Comparison of ENCODE assay signal across 9 cellular contexts in the genomic region with DNA sequence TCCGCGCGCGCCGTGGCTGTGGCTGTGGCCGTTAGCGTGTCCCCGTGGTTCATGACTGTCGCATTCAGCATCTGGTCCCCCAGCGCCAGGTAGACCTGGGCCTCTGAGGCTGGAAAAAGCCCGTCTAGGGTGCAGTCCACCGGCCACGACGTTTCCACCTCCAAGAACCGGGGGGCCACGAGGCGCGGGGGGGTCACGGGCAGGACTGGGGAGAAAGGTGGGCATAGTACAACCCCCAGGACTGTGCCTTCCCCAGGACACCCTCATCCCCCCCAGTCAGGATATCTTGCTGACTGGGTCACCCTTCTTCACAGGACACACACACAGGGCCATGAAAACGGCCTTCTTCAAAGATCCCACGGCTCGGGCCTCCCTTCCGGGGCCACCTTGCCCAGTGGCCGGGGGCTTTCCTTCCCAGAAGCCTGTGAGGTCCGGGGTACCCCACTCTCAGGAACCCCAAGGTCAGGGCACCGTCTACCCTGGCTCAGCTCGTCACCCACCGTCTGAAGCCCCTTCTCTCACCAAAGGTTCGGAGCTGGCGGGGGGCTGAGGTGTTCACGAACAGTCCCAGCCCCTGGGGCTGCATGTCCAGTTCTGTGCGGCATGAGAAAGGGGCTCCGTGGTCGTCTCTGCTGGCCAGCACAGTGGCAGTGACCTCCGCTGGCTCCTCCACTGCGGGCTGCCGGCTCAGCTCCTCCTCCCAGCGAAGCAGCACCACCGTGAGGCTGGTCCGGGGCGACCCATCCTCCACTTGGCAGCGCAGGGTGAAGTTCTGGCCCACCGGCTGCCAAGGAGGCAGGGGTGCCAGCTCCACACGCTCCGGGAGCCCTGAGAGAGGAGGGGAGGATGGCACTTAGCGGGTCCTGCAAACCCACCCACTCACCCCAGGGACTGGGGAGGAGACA. TPM values are rescaled to one million over a fixed set of nuclear protein-coding genes. Genes with fewer than 3 reads are reported as not detected.
DNase-seq lines count a peak whose midpoint lies in the region; ATAC-seq and TF ChIP-seq lines count a peak whose summit lies in the region.
"Had no signal": no experiment of that assay in that cellular context is flagged by ENCODE, and none has a peak within 500 bp of the region (broad histone marks: within the 10 kb centered on the region; RNA-seq: fewer than 3 reads in every experiment).

No MANE protein-coding gene starts in this region.

- peaks cover 18% of the 10 kb centered on the region for H3K79me2 ChIP-seq in ACC112 (ENCODE audit: control insufficient read depth, insufficient read depth, low read length, unreplicated experiment)

- H3K27ac Mint-ChIP-seq in neural crest cell (ENCODE audit: unreplicated experiment) = peak overlapping the region; percentile 75
- no peak overlapping the region for H3K27ac Mint-ChIP-seq in activated CD4-positive, alpha-beta memory T cell treated with anti-CD3 and anti-CD28 coated beads, Interleukin-2, amount 10 ng/mL, durations not matched to agents 7 days and 5 days
- H3K27ac Mint-ChIP-seq in activated T-cell treated with anti-CD3 and anti-CD28 coated beads, Interleukin-2, amount 50 U/mL, for 72 hours = no peak overlapping the region

- peak overlapping the region; percentile 75 for H3K9ac ChIP-seq in NT2/D1 (ENCODE audit: insufficient read length, low read depth)

- no peak for ATAC-seq in HG02642 (IDR thresholded peaks at IDR 0.05; ENCODE audit: poor library complexity, unreplicated experiment)
- no peak for ATAC-seq in activated T-cell treated with anti-CD3 and anti-CD28 coated beads, Interleukin-2, amount 50 U/mL, for 72 hours (replicated peaks in 1 of 2)

- H3K9me3 Mint-ChIP-seq in neural crest cell = no peaks in the 10 kb centered on the region
- H3K9me3 Mint-ChIP-seq in activated CD4-positive, alpha-beta memory T cell treated with anti-CD3 and anti-CD28 coated beads, Interleukin-2, amount 10 ng/mL, durations not matched to agents 7 days and 5 days = no peaks in the 10 kb centered on the region
- no peaks in the 10 kb centered on the region for H3K9me3 Mint-ChIP-seq in activated T-cell treated with anti-CD3 and anti-CD28 coated beads, Interleukin-2, amount 50 U/mL, for 72 hours

- peak overlapping the region; percentile 99 for H3K4me3 Mint-ChIP-seq in neural crest cell
- H3K4me3 Mint-ChIP-seq in activated CD4-positive, alpha-beta memory T cell treated with anti-CD3 and anti-CD28 coated beads, Interleukin-2, amount 10 ng/mL, durations not matched to agents 7 days and 5 days = no peak overlapping the region
- peak overlapping the region in 1 of 2 donors; percentile 44 for H3K4me3 Mint-ChIP-seq in activated T-cell treated with anti-CD3 and anti-CD28 coated beads, Interleukin-2, amount 50 U/mL, for 72 hours

- POLR2A ChIA-PET in activated CD4-positive, alpha-beta memory T cell treated with anti-CD3 and anti-CD28 coated beads, Interleukin-2, amount 10 ng/mL, durations not matched to agents 7 days and 5 days (lab: Charles Lee) = interaction anchor here (2.8 kb wide), 1 partner anchor 45 kb away, joined by 12 read pairs; the partner anchor contains the start of gene TYK2

- CTCF ChIA-PET in activated CD4-positive, alpha-beta memory T cell treated with anti-CD3 and anti-CD28 coated beads, Interleukin-2, amount 10 ng/mL, durations not matched to agents 7 days and 5 days (lab: Charles Lee) = interaction anchor here (1.5 kb wide), 1 partner anchor 53 kb away, joined by 3 read pairs; no protein-coding TSS in a partner anchor

- TF ChIP-seq CTCF in epithelial cell of proximal tubule (conservative IDR thresholded peaks at IDR 0.05; ENCODE audit: low read depth, low read length) (no peak), neural crest cell (conservative IDR thresholded peaks at IDR 0.05) (peak; percentile 16)

- peaks cover 32% of the 10 kb centered on the region for H3K4me1 Mint-ChIP-seq in neural crest cell
- H3K4me1 Mint-ChIP-seq in activated CD4-positive, alpha-beta memory T cell treated with anti-CD3 and anti-CD28 coated beads, Interleukin-2, amount 10 ng/mL, durations not matched to agents 7 days and 5 days = peaks cover 59% of the 10 kb centered on the region
- H3K4me1 Mint-ChIP-seq in activated T-cell treated with anti-CD3 and anti-CD28 coated beads, Interleukin-2, amount 50 U/mL, for 72 hours (ENCODE audit: low read depth) = peaks cover 64% of the 10 kb centered on the region

- H3K36me3 ChIP-seq in ACC112 (ENCODE audit: insufficient read depth, low read length) (no peaks in the 10 kb centered on the region), NT2/D1 (ENCODE audit: insufficient read depth, insufficient read length, low read length) (peaks cover 16% of the 10 kb centered on the region)

- H3K36me3 Mint-ChIP-seq in neural crest cell (ENCODE audit: low read depth) = no peaks in the 10 kb centered on the region
- H3K36me3 Mint-ChIP-seq in activated CD4-positive, alpha-beta memory T cell treated with anti-CD3 and anti-CD28 coated beads, Interleukin-2, amount 10 ng/mL, durations not matched to agents 7 days and 5 days (ENCODE audit: low read depth) = peaks cover 44% of the 10 kb centered on the region
- H3K36me3 Mint-ChIP-seq in activated T-cell treated with anti-CD3 and anti-CD28 coated beads, Interleukin-2, amount 50 U/mL, for 72 hours (ENCODE audit: insufficient read depth in 2 of 2) = peaks cover 6% of the 10 kb centered on the region in 2 donors

- no peaks in the 10 kb centered on the region for H3K9me3 ChIP-seq in NT2/D1 (ENCODE audit: insufficient read depth, low read length)

- H3K27ac ChIP-seq in ACC112 (ENCODE audit: low read depth, low read length) = no peak overlapping the region
- H3K27ac ChIP-seq: foreskin keratinocyte had no signal

- H2AFZ ChIP-seq in ACC112 (ENCODE audit: low read length, unreplicated experiment) = no peak overlapping the region

- H3K27me3 Mint-ChIP-seq in neural crest cell (ENCODE audit: low read depth) = no peaks in the 10 kb centered on the region
- no peaks in the 10 kb centered on the region for H3K27me3 Mint-ChIP-seq in activated CD4-positive, alpha-beta memory T cell treated with anti-CD3 and anti-CD28 coated beads, Interleukin-2, amount 10 ng/mL, durations not matched to agents 7 days and 5 days
- no peaks in the 10 kb centered on the region for H3K27me3 Mint-ChIP-seq in activated T-cell treated with anti-CD3 and anti-CD28 coated beads, Interleukin-2, amount 50 U/mL, for 72 hours (ENCODE audit: low read depth)

- H3K27me3 ChIP-seq in ACC112 (ENCODE audit: insufficient read depth, low read length) = no peaks in the 10 kb centered on the region
- peaks cover 16% of the 10 kb centered on the region for H3K27me3 ChIP-seq in NT2/D1 (ENCODE audit: insufficient read depth, insufficient read length)
- H3K27me3 ChIP-seq: foreskin keratinocyte had no signal

- DNase-seq in NT2/D1 (ENCODE audit: low read depth, low spot score) (no peak), epithelial cell of proximal tubule (ENCODE audit: low read depth) (no peak), neural crest cell (ENCODE audit: low read depth, low spot score) (no peak), HuH-7 (ENCODE audit: low spot score) (no peak)
- no peak for DNase-seq in activated CD4-positive, alpha-beta memory T cell treated with anti-CD3 and anti-CD28 coated beads, Interleukin-2, amount 10 ng/mL, durations not matched to agents 7 days and 5 days
- no peak for DNase-seq in activated T-cell treated with anti-CD3 and anti-CD28 coated beads, Interleukin-2, amount 50 U/mL, for 72 hours

- H3K4me3 ChIP-seq in ACC112 (ENCODE audit: low read depth, low read length) (peak overlapping the region; percentile 91; the same call in 1 of the 2 replicates), NT2/D1 (ENCODE audit: insufficient read length, low read depth) (peak overlapping the region; percentile 33), epithelial cell of proximal tubule (ENCODE audit: low read depth, low read length) (peak overlapping the region; percentile 92)

- H3K4me1 ChIP-seq in ACC112 (ENCODE audit: control insufficient read depth, insufficient read depth, low read length, unreplicated experiment) = no peaks in the 10 kb centered on the region
- peaks cover 26% of the 10 kb centered on the region for H3K4me1 ChIP-seq in NT2/D1 (ENCODE audit: insufficient read depth, insufficient read length)
- H3K4me1 ChIP-seq: foreskin keratinocyte had no signal

RNA-seq across cellular contexts. Expression of gene RAVER1, which starts 2.1 kb away (rescaled TPM):
- total RNA-seq in epithelial cell of proximal tubule = 29.5 and 34.1 TPM in 2 replicates
- total RNA-seq in neural crest cell = 75.9 and 78.2 TPM in 2 replicates
- 10 to 100 TPM; 62.1 to 68.6 TPM for total RNA-seq in activated CD4-positive, alpha-beta memory T cell treated with anti-CD3 and anti-CD28 coated beads, Interleukin-2, amount 10 ng/mL, durations not matched to agents 7 days and 5 days
- total RNA-seq in activated T-cell treated with anti-CD3 and anti-CD28 coated beads, Interleukin-2, amount 50 U/mL, for 72 hours = 10 to 100 TPM; 60.2 to 68.3 TPM

RNA-seq across cellular contexts. Expression of gene ICAM3, which starts 4.0 kb away (rescaled TPM):
- 3.4 and 3.8 TPM in 2 replicates for total RNA-seq in epithelial cell of proximal tubule
- total RNA-seq in neural crest cell = 9.7 and 10.0 TPM in 2 replicates
- total RNA-seq in activated CD4-positive, alpha-beta memory T cell treated with anti-CD3 and anti-CD28 coated beads, Interleukin-2, amount 10 ng/mL, durations not matched to agents 7 days and 5 days = 100 to 1,000 TPM; 223 to 237 TPM
- total RNA-seq in activated T-cell treated with anti-CD3 and anti-CD28 coated beads, Interleukin-2, amount 50 U/mL, for 72 hours = 100 to 1,000 TPM; 163 to 183 TPM

RNA-seq across cellular contexts. Expression of gene FDX2, which starts 19.6 kb away (rescaled TPM):
- 48.2 and 57.6 TPM in 2 replicates for total RNA-seq in epithelial cell of proximal tubule
- 20.0 and 22.5 TPM in 2 replicates for total RNA-seq in neural crest cell
- 1 to 10 TPM; 3.5 to 3.7 TPM for total RNA-seq in activated CD4-positive, alpha-beta memory T cell treated with anti-CD3 and anti-CD28 coated beads, Interleukin-2, amount 10 ng/mL, durations not matched to agents 7 days and 5 days
- 10 to 100 TPM; 13.0 to 16.3 TPM for total RNA-seq in activated T-cell treated with anti-CD3 and anti-CD28 coated beads, Interleukin-2, amount 50 U/mL, for 72 hours

RNA-seq across cellular contexts. Expression of gene ZGLP1, which starts 25.8 kb away (rescaled TPM):
- 0.35 and 2.4 TPM in 2 replicates for total RNA-seq in epithelial cell of proximal tubule
- total RNA-seq in neural crest cell = 10.4 and 11.3 TPM in 2 replicates
- total RNA-seq in activated CD4-positive, alpha-beta memory T cell treated with anti-CD3 and anti-CD28 coated beads, Interleukin-2, amount 10 ng/mL, durations not matched to agents 7 days and 5 days = 1 to 10 TPM; 1.0 to 1.4 TPM
- 1 to 10 TPM; 5.9 TPM for total RNA-seq in activated T-cell treated with anti-CD3 and anti-CD28 coated beads, Interleukin-2, amount 50 U/mL, for 72 hours

RNA-seq across cellular contexts. Expression of gene TYK2, which starts 45.0 kb away (rescaled TPM):
- total RNA-seq in epithelial cell of proximal tubule (95.4 and 103 TPM in 2 replicates), neural crest cell (100 and 103 TPM in 2 replicates)
- total RNA-seq in activated CD4-positive, alpha-beta memory T cell treated with anti-CD3 and anti-CD28 coated beads, Interleukin-2, amount 10 ng/mL, durations not matched to agents 7 days and 5 days = 100 to 1,000 TPM; 226 to 243 TPM
- total RNA-seq in activated T-cell treated with anti-CD3 and anti-CD28 coated beads, Interleukin-2, amount 50 U/mL, for 72 hours = 100 to 1,000 TPM; 174 to 222 TPM

Comparison
In these comparisons a context has a peak if more than half of its experiments do, and no peak if none do; other contexts are left out.
1. H3K4me3 ChIP-seq: peak in every context shown above with its lines; median percentile 92 in epithelial cell of proximal tubule; 91 in ACC112; 33 in NT2/D1.
2. RNA of gene ICAM3, which starts 4.0 kb away (total RNA-seq): 223 to 237 TPM in activated CD4-positive, alpha-beta memory T cell treated with anti-CD3 and anti-CD28 coated beads, Interleukin-2, amount 10 ng/mL, durations not matched to agents 7 days and 5 days and 163 to 183 TPM in activated T-cell treated with anti-CD3 and anti-CD28 coated beads, Interleukin-2, amount 50 U/mL, for 72 hours; 9.7 to 10.0 TPM in neural crest cell and 3.4 to 3.8 TPM in epithelial cell of proximal tubule; every median in the first group is over 10 times any median in the second.